In genomic region chr17:14333506-14333905, GRCh38 we compare ENCODE assay signal across 24 cellular contexts. TPM values are rescaled to one million over a fixed set of nuclear protein-coding genes. Genes with fewer than 3 reads are reported as not detected.
DNase-seq lines count a peak whose midpoint lies in the region; ATAC-seq and TF ChIP-seq lines count a peak whose summit lies in the region.
"Had no signal": no experiment of that assay in that cellular context is flagged by ENCODE, and none has a peak within 500 bp of the region (broad histone marks: within the 10 kb centered on the region; RNA-seq: fewer than 3 reads in every experiment).

No MANE protein-coding gene starts in this region.

- H4K8ac ChIP-seq in mesenchymal stem cell (ENCODE audit: low read length), result peak overlapping the region; percentile 28

- POLR2A ChIA-PET in activated CD8-positive, alpha-beta T cell treated with anti-CD3 and anti-CD28 coated beads for 36 hours (lab: Charles Lee), result interaction anchor here (1.5 kb wide), 1 partner anchor 10 kb away, joined by 4 read pairs; no protein-coding TSS in a partner anchor
- POLR2A ChIA-PET in activated CD8-positive, alpha-beta T cell treated with anti-CD3 and anti-CD28 coated beads, Interleukin-2, amount 10 ng/mL, durations not matched to agents 7 days and 5 days (lab: Charles Lee), result no interaction called here

- peaks cover 90% of the 10 kb centered on the region for H3K4me1 Mint-ChIP-seq in activated CD8-positive, alpha-beta T cell treated with anti-CD3 and anti-CD28 coated beads for 36 hours (ENCODE audit: low read depth)
- peaks cover 56% of the 10 kb centered on the region for H3K4me1 Mint-ChIP-seq in activated CD8-positive, alpha-beta T cell treated with anti-CD3 and anti-CD28 coated beads, Interleukin-2, amount 10 ng/mL, durations not matched to agents 7 days and 5 days (ENCODE audit: low read depth)
- peaks cover 61% of the 10 kb centered on the region for H3K4me1 Mint-ChIP-seq in activated T-helper 1 cell treated with anti-CD3 and anti-CD28 coated beads, Interleukin-12 subunit alpha, Interleukin-12 subunit beta, Interleukin-2, Interleukin-4 antibody, amounts not matched to agents 30 ng/mL and 10 ng/mL and 1 ng/mL, durations not matched to agents 14 hours and 24 hours and 36 hours (ENCODE audit: low read depth)

- peak overlapping the region; percentile 20 for H3K27ac Mint-ChIP-seq in activated CD8-positive, alpha-beta T cell treated with anti-CD3 and anti-CD28 coated beads for 36 hours
- H3K27ac Mint-ChIP-seq in activated CD8-positive, alpha-beta T cell treated with anti-CD3 and anti-CD28 coated beads, Interleukin-2, amount 10 ng/mL, durations not matched to agents 7 days and 5 days, result no peak overlapping the region
- peak overlapping the region; percentile 61 for H3K27ac Mint-ChIP-seq in activated T-helper 1 cell treated with anti-CD3 and anti-CD28 coated beads, Interleukin-12 subunit alpha, Interleukin-12 subunit beta, Interleukin-2, Interleukin-4 antibody, amounts not matched to agents 30 ng/mL and 10 ng/mL and 1 ng/mL, durations not matched to agents 14 hours and 24 hours and 36 hours

- no peak overlapping the region for H3K23ac ChIP-seq in mesenchymal stem cell (ENCODE audit: low read length in 2 of 2)

- no peak overlapping the region for H3K9ac ChIP-seq in BLaER1 treated with 17β-estradiol and CSF1 and Interleukin-3, amounts not matched to agents 10 nM and 100 nM
- no peak overlapping the region for H3K9ac ChIP-seq in mesenchymal stem cell (ENCODE audit: low read length)

- 95% methylated on average over 7 of the region's 7 CpGs for WGBS in mesenchymal stem cell

- no peak overlapping the region for H4K91ac ChIP-seq in mesenchymal stem cell (ENCODE audit: low read length)

- H2BK5ac ChIP-seq in mesenchymal stem cell (ENCODE audit: low read depth, low read length, poor library complexity, severe bottlenecking), result no peak overlapping the region

- H3K4me3 ChIP-seq in BLaER1 treated with 17β-estradiol and CSF1 and Interleukin-3, amounts not matched to agents 10 nM and 100 nM, result no peak overlapping the region
- no peak overlapping the region for H3K4me3 ChIP-seq in mesenchymal stem cell (ENCODE audit: insufficient read depth in 1 of 2, low read depth in 1 of 2, low read length in 2 of 2)
- H3K4me3 ChIP-seq: GM12878, MG63 had no signal

- no peak overlapping the region for H3K4me3 Mint-ChIP-seq in activated CD8-positive, alpha-beta T cell treated with anti-CD3 and anti-CD28 coated beads for 36 hours
- H3K4me3 Mint-ChIP-seq in activated CD8-positive, alpha-beta T cell treated with anti-CD3 and anti-CD28 coated beads, Interleukin-2, amount 10 ng/mL, durations not matched to agents 7 days and 5 days, result no peak overlapping the region
- no peak overlapping the region for H3K4me3 Mint-ChIP-seq in activated T-helper 1 cell treated with anti-CD3 and anti-CD28 coated beads, Interleukin-12 subunit alpha, Interleukin-12 subunit beta, Interleukin-2, Interleukin-4 antibody, amounts not matched to agents 30 ng/mL and 10 ng/mL and 1 ng/mL, durations not matched to agents 14 hours and 24 hours and 36 hours

- peak overlapping the region in 8 of 11 experiments; percentile 40 to 69 (median 62); a peak in 16 of 22 replicates for H3K27ac ChIP-seq in BLaER1 treated with 17β-estradiol and CSF1 and Interleukin-3, amounts not matched to agents 10 nM and 100 nM
- no peak overlapping the region for H3K27ac ChIP-seq in mesenchymal stem cell (ENCODE audit: low read length, poor library complexity, severe bottlenecking)

- H3K4ac ChIP-seq in mesenchymal stem cell (ENCODE audit: low read depth in 1 of 2, low read length in 2 of 2), result no peak overlapping the region

- no peak for TF ChIP-seq CTCF in activated CD8-positive, alpha-beta T cell treated with anti-CD3 and anti-CD28 coated beads for 36 hours (IDR thresholded peaks at IDR 0.05)

- H3K9me3 Mint-ChIP-seq in activated CD8-positive, alpha-beta T cell treated with anti-CD3 and anti-CD28 coated beads for 36 hours, result no peaks in the 10 kb centered on the region
- H3K9me3 Mint-ChIP-seq in activated CD8-positive, alpha-beta T cell treated with anti-CD3 and anti-CD28 coated beads, Interleukin-2, amount 10 ng/mL, durations not matched to agents 7 days and 5 days (ENCODE audit: insufficient read depth), result no peaks in the 10 kb centered on the region
- H3K9me3 Mint-ChIP-seq in activated T-helper 1 cell treated with anti-CD3 and anti-CD28 coated beads, Interleukin-12 subunit alpha, Interleukin-12 subunit beta, Interleukin-2, Interleukin-4 antibody, amounts not matched to agents 30 ng/mL and 10 ng/mL and 1 ng/mL, durations not matched to agents 14 hours and 24 hours and 36 hours, result no peaks in the 10 kb centered on the region
- H3K9me3 Mint-ChIP-seq: CD8-positive, alpha-beta memory T cell had no signal

- H3K4me1 ChIP-seq in BLaER1 treated with 17β-estradiol and CSF1 and Interleukin-3, amounts not matched to agents 10 nM and 100 nM, result peaks cover 47 to 98% (median 93%) of the 10 kb centered on the region in 10 experiments
- H3K4me1 ChIP-seq in mesenchymal stem cell (ENCODE audit: control insufficient read depth, insufficient read depth, low read depth, low read length), result no peaks in the 10 kb centered on the region

- no peaks in the 10 kb centered on the region for H3K27me3 ChIP-seq in BLaER1 treated with 17β-estradiol and CSF1 and Interleukin-3, amounts not matched to agents 10 nM and 100 nM
- no peaks in the 10 kb centered on the region for H3K27me3 ChIP-seq in mesenchymal stem cell (ENCODE audit: control insufficient read depth in 1 of 2, insufficient read depth in 1 of 2, low read length in 2 of 2)
- H3K27me3 ChIP-seq: MG63 had no signal

- peaks cover 0 to 26% (median 10%) of the 10 kb centered on the region in 11 experiments; a peak in 13 of 22 replicates for H3K9me3 ChIP-seq in BLaER1 treated with 17β-estradiol and CSF1 and Interleukin-3, amounts not matched to agents 10 nM and 100 nM (replicated peaks in 1 of 11)
- H3K9me3 ChIP-seq in mesenchymal stem cell (ENCODE audit: control insufficient read depth, low read length), result no peaks in the 10 kb centered on the region
- H3K9me3 ChIP-seq: MG63 had no signal

- no peaks in the 10 kb centered on the region for H3K27me3 Mint-ChIP-seq in activated CD8-positive, alpha-beta T cell treated with anti-CD3 and anti-CD28 coated beads for 36 hours
- H3K27me3 Mint-ChIP-seq in activated CD8-positive, alpha-beta T cell treated with anti-CD3 and anti-CD28 coated beads, Interleukin-2, amount 10 ng/mL, durations not matched to agents 7 days and 5 days (ENCODE audit: low read depth), result no peaks in the 10 kb centered on the region
- no peaks in the 10 kb centered on the region for H3K27me3 Mint-ChIP-seq in activated T-helper 1 cell treated with anti-CD3 and anti-CD28 coated beads, Interleukin-12 subunit alpha, Interleukin-12 subunit beta, Interleukin-2, Interleukin-4 antibody, amounts not matched to agents 30 ng/mL and 10 ng/mL and 1 ng/mL, durations not matched to agents 14 hours and 24 hours and 36 hours (ENCODE audit: insufficient read depth)
- H3K27me3 Mint-ChIP-seq: CD8-positive, alpha-beta memory T cell had no signal

- H3K36me3 ChIP-seq in BLaER1 treated with 17β-estradiol and CSF1 and Interleukin-3, amounts not matched to agents 10 nM and 100 nM, result peaks cover 0 to 46% (median 24%) of the 10 kb centered on the region in 11 experiments; a peak in 11 of 22 replicates
- peaks cover 0 to 6% of the 10 kb centered on the region in 2 experiments for H3K36me3 ChIP-seq in mesenchymal stem cell (ENCODE audit: control insufficient read depth in 1 of 2, insufficient read depth in 2 of 2, low read depth in 1 of 2, low read length in 2 of 2)
- H3K36me3 ChIP-seq: MG63 had no signal

- no peak overlapping the region for H2AFZ ChIP-seq in mesenchymal stem cell (ENCODE audit: low read depth, low read length)

- H2BK120ac ChIP-seq in mesenchymal stem cell (ENCODE audit: low read depth, low read length), result no peak overlapping the region

- no peak overlapping the region for H2BK12ac ChIP-seq in mesenchymal stem cell (ENCODE audit: low read length in 2 of 2)

- peaks cover 0 to 35% (median 5%) of the 10 kb centered on the region in 11 experiments; a peak in 7 of 22 replicates for H4K20me1 ChIP-seq in BLaER1 treated with 17β-estradiol and CSF1 and Interleukin-3, amounts not matched to agents 10 nM and 100 nM

- no peak overlapping the region for H3K18ac ChIP-seq in mesenchymal stem cell (ENCODE audit: low read depth in 1 of 2, low read length in 2 of 2)

- peak overlapping the region; percentile 65 to 91 (median 81) for H3K4me2 ChIP-seq in BLaER1 treated with 17β-estradiol and CSF1 and Interleukin-3, amounts not matched to agents 10 nM and 100 nM
- no peak overlapping the region for H3K4me2 ChIP-seq in mesenchymal stem cell (ENCODE audit: low read length, poor library complexity, severe bottlenecking)

- peaks cover 2% of the 10 kb centered on the region for H3K36me3 Mint-ChIP-seq in activated CD8-positive, alpha-beta T cell treated with anti-CD3 and anti-CD28 coated beads for 36 hours (ENCODE audit: low read depth)
- peaks cover 7% of the 10 kb centered on the region for H3K36me3 Mint-ChIP-seq in activated CD8-positive, alpha-beta T cell treated with anti-CD3 and anti-CD28 coated beads, Interleukin-2, amount 10 ng/mL, durations not matched to agents 7 days and 5 days (ENCODE audit: low read depth)
- H3K36me3 Mint-ChIP-seq in activated T-helper 1 cell treated with anti-CD3 and anti-CD28 coated beads, Interleukin-12 subunit alpha, Interleukin-12 subunit beta, Interleukin-2, Interleukin-4 antibody, amounts not matched to agents 30 ng/mL and 10 ng/mL and 1 ng/mL, durations not matched to agents 14 hours and 24 hours and 36 hours (ENCODE audit: low read depth), result peaks cover 24% of the 10 kb centered on the region

- H2AK5ac ChIP-seq in mesenchymal stem cell (ENCODE audit: low read length, severe bottlenecking), result no peak overlapping the region

- no peak for ATAC-seq in activated CD8-positive, alpha-beta T cell treated with anti-CD3 and anti-CD28 coated beads for 36 hours
- ATAC-seq in activated CD8-positive, alpha-beta T cell treated with anti-CD3 and anti-CD28 coated beads, Interleukin-2, amount 10 ng/mL, durations not matched to agents 7 days and 5 days, result no peak
- ATAC-seq in GM19351 (IDR thresholded peaks at IDR 0.05; ENCODE audit: unreplicated experiment), result no peak
- ATAC-seq: GM12878, PC-3 had no signal

- CTCF ChIA-PET in activated CD8-positive, alpha-beta T cell treated with anti-CD3 and anti-CD28 coated beads for 36 hours (lab: Charles Lee), result no interaction called here
- CTCF ChIA-PET in activated CD8-positive, alpha-beta T cell treated with anti-CD3 and anti-CD28 coated beads, Interleukin-2, amount 10 ng/mL, durations not matched to agents 7 days and 5 days (lab: Charles Lee), result no interaction called here

- H3K14ac ChIP-seq in mesenchymal stem cell (ENCODE audit: low read length in 2 of 2), result no peak overlapping the region

- intact Hi-C loops in activated CD8-positive, alpha-beta T cell treated with anti-CD3 and anti-CD28 coated beads for 36 hours (cut with micrococcal nuclease), result no loop called here
- intact Hi-C loops in activated T-helper 1 cell treated with anti-CD3 and anti-CD28 coated beads, Interleukin-12 subunit alpha, Interleukin-12 subunit beta, Interleukin-2, Interleukin-4 antibody, amounts not matched to agents 30 ng/mL and 10 ng/mL and 1 ng/mL, durations not matched to agents 14 hours and 24 hours and 36 hours (cut with micrococcal nuclease), result no loop called here

- H2BK15ac ChIP-seq in mesenchymal stem cell (ENCODE audit: low read depth, poor library complexity, severe bottlenecking), result no peak overlapping the region

- H3K79me1 ChIP-seq in mesenchymal stem cell (replicated peaks; ENCODE audit: low read length, poor library complexity, severe bottlenecking), result no peaks in the 10 kb centered on the region

- DNase-seq in activated CD8-positive, alpha-beta T cell treated with anti-CD3 and anti-CD28 coated beads for 36 hours, result no peak
- no peak for DNase-seq in activated CD8-positive, alpha-beta T cell treated with anti-CD3 and anti-CD28 coated beads, Interleukin-2, amount 10 ng/mL, durations not matched to agents 7 days and 5 days
- no peak for DNase-seq in activated T-helper 1 cell treated with anti-CD3 and anti-CD28 coated beads, Interleukin-12 subunit alpha, Interleukin-12 subunit beta, Interleukin-2, Interleukin-4 antibody, amounts not matched to agents 30 ng/mL and 10 ng/mL and 1 ng/mL, durations not matched to agents 14 hours and 24 hours and 36 hours (ENCODE audit: low spot score)
- no peak for DNase-seq in mesenchymal stem cell
- DNase-seq in NK-92 treated with Interleukin-12 subunit alpha and Interleukin-12 subunit beta, amount 100 ng/mL, for 24 hours (lab: John Stamatoyannopoulos, UW), result no peak
- DNase-seq in central memory CD4-positive, alpha-beta T cell, result no peak
- DNase-seq: 8988T; CD8-positive, alpha-beta memory T cell; DMS53; EL; H7; Kasumi-1; MG63; NCI-H1048; NCI-H1436 treated with DMSO at 0.1 percent for 48 hours; NCI-H2029; NCI-H345; NCI-H524 treated with DMSO at 0.1 percent for 48 hours; PC-3; RPMI8226; SIG-M5 had no signal

RNA-seq across cellular contexts. Expression of gene HS3ST3B1, which starts 32.6 kb away (rescaled TPM):
- total RNA-seq in activated CD8-positive, alpha-beta T cell treated with anti-CD3 and anti-CD28 coated beads for 36 hours, result 1 to 10 TPM; 4.9 to 5.1 TPM
- total RNA-seq in activated CD8-positive, alpha-beta T cell treated with anti-CD3 and anti-CD28 coated beads, Interleukin-2, amount 10 ng/mL, durations not matched to agents 7 days and 5 days, result 10 to 100 TPM in 1 of 2 experiments, 1 to 10 TPM in 1; 9.9 to 10.3 TPM
- total RNA-seq in activated T-helper 1 cell treated with anti-CD3 and anti-CD28 coated beads, Interleukin-12 subunit alpha, Interleukin-12 subunit beta, Interleukin-2, Interleukin-4 antibody, amounts not matched to agents 30 ng/mL and 10 ng/mL and 1 ng/mL, durations not matched to agents 14 hours and 24 hours and 36 hours, result 32.3 and 33.8 TPM in 2 replicates
- 16.0 TPM for polyA plus RNA-seq in mesenchymal stem cell (2013, experiment 1 of 2)
- polyA plus RNA-seq in mesenchymal stem cell (2013, experiment 2 of 2), result 15.8 TPM
